ENCODE assay signal across 21 cellular contexts in genomic region chr16:64180136-64180900, GRCh38.
DNase-seq lines count a peak whose midpoint lies in the region; ATAC-seq lines count a peak whose summit lies in the region.
"Had no signal": no experiment of that assay in that cellular context is flagged by ENCODE, and none has a peak within 500 bp of the region (broad histone marks: within the 10 kb centered on the region; RNA-seq: fewer than 3 reads in every experiment).

No MANE protein-coding gene starts in this region.

- H3K27me3 ChIP-seq in Karpas-422 (ENCODE audit: low read length): no peaks in the 10 kb centered on the region
- H3K27me3 ChIP-seq: BE2C had no signal

- no peak overlapping the region for H3K4me2 ChIP-seq in Karpas-422 (ENCODE audit: low read depth, low read length, poor library complexity, severe bottlenecking)
- H3K4me2 ChIP-seq: A549, SK-N-SH had no signal

- H4K20me1 ChIP-seq in Karpas-422 (ENCODE audit: insufficient read depth, low read depth, low read length): no peaks in the 10 kb centered on the region

- H3K4me1 ChIP-seq in Karpas-422 (ENCODE audit: low read length): peaks cover 18% of the 10 kb centered on the region
- H3K4me1 ChIP-seq: A549, BE2C had no signal

- H2AFZ ChIP-seq in Karpas-422 (ENCODE audit: low read length): no peak overlapping the region
- H2AFZ ChIP-seq: GM23248 had no signal

- peaks cover 22% of the 10 kb centered on the region for H3K9me3 ChIP-seq in Karpas-422 (ENCODE audit: low read length)
- H3K9me3 ChIP-seq: SK-N-SH had no signal

- H3K4me3 ChIP-seq in Karpas-422 (ENCODE audit: low read length): no peak overlapping the region
- H3K4me3 ChIP-seq: A549, GM23248 had no signal

- no peak overlapping the region for H3K9ac ChIP-seq in Karpas-422 (ENCODE audit: low read length)
- H3K9ac ChIP-seq: GM23248, SK-N-SH had no signal

- DNase-seq in Karpas-422 (no peak), glomerular visceral epithelial cell (ENCODE audit: extremely low spot score) (peak; percentile 57), left lobe of liver (ENCODE audit: low spot score) (no peak), NCI-H1417 (lab: John Stamatoyannopoulos, UW) (no peak), midbrain (lab: John Stamatoyannopoulos, UW) (no peak), COLO668 (lab: John Stamatoyannopoulos, UW; ENCODE audit: unreplicated experiment) (no peak)
- DNase-seq: BE2C, DMS 273 treated with DMSO at 0.1 percent for 48 hours, DMS79 treated with DMSO at 0.1 percent for 48 hours, GM23248, H9, HFFc6, KBM-7, NCI-H1105 treated with DMSO at 0.1 percent for 48 hours, NCI-H1694 treated with DMSO at 0.1 percent for 48 hours, NCI-H2081 treated with DMSO at 0.1 percent for 48 hours, NCI-H510A, SIG-M5, SK-N-SH had no signal

- H3K36me3 ChIP-seq in Karpas-422 (ENCODE audit: insufficient read depth, low read length): peaks cover 12% of the 10 kb centered on the region
- H3K36me3 ChIP-seq: BE2C had no signal

- H3K79me2 ChIP-seq in Karpas-422 (ENCODE audit: low read length): no peaks in the 10 kb centered on the region

- no peaks in the 10 kb centered on the region for H3K9me2 ChIP-seq in Karpas-422 (replicated peaks; ENCODE audit: insufficient read depth, low read length)
- H3K9me2 ChIP-seq: SK-N-SH had no signal

- peak; percentile 57 for ATAC-seq in left lobe of liver
- ATAC-seq in HG03095 (IDR thresholded peaks at IDR 0.05; ENCODE audit: unreplicated experiment): no peak
- ATAC-seq: A549 had no signal

- H3K27ac ChIP-seq in Karpas-422 (ENCODE audit: low read length): peak overlapping the region; percentile 29; the same call in 1 of the 2 replicates
- H3K27ac ChIP-seq: A549, GM23248 had no signal
